Comparison of ENCODE assay signal across 8 cellular contexts in genomic region chr7:44846816-44847508, GRCh38. TPM values are rescaled to one million over a fixed set of nuclear protein-coding genes. Genes with fewer than 3 reads are reported as not detected.
DNase-seq lines count a peak whose midpoint lies in the region; ATAC-seq and TF ChIP-seq lines count a peak whose summit lies in the region.

No MANE protein-coding gene starts in this region.

- intact Hi-C loops in left colon (cut with DNase I, micrococcal nuclease): loop anchor here in 1 of 2 donors (5.0 to 10.0 kb wide), 2 partner anchors 262 to 355 kb away; partner anchors contain the start of genes NUDCD3 and TMED4

- H3K4me1 Mint-ChIP-seq in brain: peaks cover 51% of the 10 kb centered on the region

- H3K27ac Mint-ChIP-seq in brain: peak overlapping the region; percentile 96 to 99 (median 97)

- H3K4me3 ChIP-seq in BJ (ENCODE audit: low read depth, low read length) (peak overlapping the region; percentile 62), HL-60 (replicated peaks; ENCODE audit: insufficient read depth, low read length) (peak overlapping the region; percentile 43), mononuclear cell (ENCODE audit: low read length) (peak overlapping the region; percentile 75)

- POLR2A ChIA-PET in BJ (lab: Charles Lee): interaction anchor here (0.7 to 1.0 kb wide), 2 partner anchors 240 to 265 kb away, joined by 3 read pairs; partner anchors contain the start of genes OGDH and TMED4

- peaks cover 9% of the 10 kb centered on the region for H3K27me3 Mint-ChIP-seq in brain

- no peak for DNase-seq in BJ (ENCODE audit: low read depth)
- DNase-seq in HL-60 (ENCODE audit: low read depth in 1 of 2, low spot score in 1 of 2): no peak
- DNase-seq in cerebellar nuclear complex (lab: John Stamatoyannopoulos, UW): no peak
- DNase-seq in NCI-H128 (lab: John Stamatoyannopoulos, UW; ENCODE audit: unreplicated experiment): no peak
- no peak for DNase-seq in left colon
- DNase-seq in NCI-H2227 treated with DMSO at 0.1 percent for 48 hours (lab: John Stamatoyannopoulos, UW): no peak

- CTCF ChIA-PET in BJ (lab: Yijun Ruan, JAX): interaction anchor here (0.6 to 3.2 kb wide), 19 partner anchors 8 to 273 kb away, joined by 3 to 21 read pairs (median 5); partner anchors contain the start of genes DDX56 and TMED4

- TF ChIP-seq CTCF in BJ (IDR thresholded peaks at IDR 0.05; ENCODE audit: insufficient read depth, low read depth, low read length): no peak
- TF ChIP-seq CTCF in HL-60 (IDR thresholded peaks at IDR 0.05; ENCODE audit: insufficient read depth, low read length): no peak
- TF ChIP-seq CTCF in brain (conservative IDR thresholded peaks at IDR 0.05): no peak

- H3K36me3 ChIP-seq in BJ (ENCODE audit: control insufficient read depth, insufficient read depth, low read length): no peaks in the 10 kb centered on the region

- peaks cover 0 to 3% (median 0%) of the 10 kb centered on the region in 5 experiments for H3K9me3 Mint-ChIP-seq in brain

- peak overlapping the region; percentile 90 to 99 (median 98) for H3K4me3 Mint-ChIP-seq in brain

- no peaks in the 10 kb centered on the region for H3K27me3 ChIP-seq in BJ (ENCODE audit: control insufficient read depth, insufficient read depth, low read length)
- no peaks in the 10 kb centered on the region for H3K27me3 ChIP-seq in HL-60 (ENCODE audit: insufficient read depth, poor library complexity, severe bottlenecking)
- no peaks in the 10 kb centered on the region for H3K27me3 ChIP-seq in mononuclear cell (ENCODE audit: insufficient read depth, low read length)

- ATAC-seq in left colon: no peak

- peak overlapping the region; percentile 85 for H3K27ac ChIP-seq in HL-60 (replicated peaks)

- H3K9me3 ChIP-seq in mononuclear cell (ENCODE audit: low read depth, low read length): no peaks in the 10 kb centered on the region

- H3K4me1 ChIP-seq in mononuclear cell (ENCODE audit: insufficient read depth, low read length): peaks cover 38% of the 10 kb centered on the region

- H3K36me3 Mint-ChIP-seq in brain: peaks cover 12% of the 10 kb centered on the region

RNA-seq across cellular contexts. Expression of gene H2AZ2, which starts 0.9 kb away (rescaled TPM):
- polyA plus RNA-seq in BJ (2011; rRNA removed) (100 and 107 TPM in 2 replicates), brain (ENCODE audit: insufficient read depth, low read depth, low replicate concordance) (302 TPM)
- 35.3 and 46.2 TPM in 2 replicates for polyA minus RNA-seq in BJ (2011; rRNA and poly(A)+ RNA removed)
- total RNA-seq in mononuclear cell (121 TPM), left colon (100 to 1,000 TPM; 126 to 147 TPM)

RNA-seq across cellular contexts. Expression of gene PURB, which starts 38.4 kb away (rescaled TPM):
- polyA plus RNA-seq in BJ (2011; rRNA removed): 2.5 and 4.3 TPM in 2 replicates
- polyA minus RNA-seq in BJ (2011; rRNA and poly(A)+ RNA removed): 3.0 and 5.7 TPM in 2 replicates
- 13.5 TPM for polyA plus RNA-seq in brain (ENCODE audit: insufficient read depth, low read depth, low replicate concordance)
- total RNA-seq in mononuclear cell: 27.3 TPM
- total RNA-seq in left colon: 10 to 100 TPM; 19.7 to 20.9 TPM

RNA-seq across cellular contexts. Expression of gene PPIA, which starts 50.5 kb away (rescaled TPM):
- polyA plus RNA-seq in BJ (2011; rRNA removed): 3,555 and 5,521 TPM in 2 replicates
- polyA minus RNA-seq in BJ (2011; rRNA and poly(A)+ RNA removed): 337 and 436 TPM in 2 replicates
- 3,075 TPM for polyA plus RNA-seq in brain (ENCODE audit: insufficient read depth, low read depth, low replicate concordance)
- 799 TPM for total RNA-seq in mononuclear cell
- total RNA-seq in left colon: 1,000 to 10,000 TPM; 1,049 to 1,320 TPM
